8 cellular contexts compared by ENCODE assay signal in genomic region chr19:10870955-10871603, GRCh38. TPM values are rescaled to one million over a fixed set of nuclear protein-coding genes. Genes with fewer than 3 reads are reported as not detected.
DNase-seq lines count a peak whose midpoint lies in the region; ATAC-seq and TF ChIP-seq lines count a peak whose summit lies in the region.

TSS of gene CARM1 (plus strand) at chr19:10871553. CDS start at chr19:10871703, 150 bp downstream.

- H2AFZ ChIP-seq in Loucy (ENCODE audit: low read length): peak within 1 kb of the TSS; percentile 88

- no peaks in the 10 kb centered on the region for H3K27me3 ChIP-seq in H7 (ENCODE audit: control insufficient read depth, insufficient read depth, low read length)
- H3K27me3 ChIP-seq in Loucy (ENCODE audit: insufficient read depth, low read length, poor library complexity, severe bottlenecking): no peaks in the 10 kb centered on the region
- H3K27me3 ChIP-seq in RWPE2 (ENCODE audit: insufficient read depth, poor library complexity, severe bottlenecking): no peaks in the 10 kb centered on the region

- H3K9me3 ChIP-seq in Loucy (ENCODE audit: insufficient read depth, low read depth, low read length) (no peaks in the 10 kb centered on the region), RWPE2 (ENCODE audit: severe bottlenecking) (no peaks in the 10 kb centered on the region)

- no peaks in the 10 kb centered on the region for H3F3A ChIP-seq in Loucy (ENCODE audit: low read depth)

- DNase-seq in ELR (ENCODE audit: low read depth) (peak; percentile 97), H7 (peak; percentile 100), RWPE2 (ENCODE audit: low spot score) (peak; percentile 96), fibroblast of mammary gland (ENCODE audit: low read depth) (peak; percentile 96)
- DNase-seq in activated T-helper 2 cell treated with anti-CD3 and anti-CD28 coated beads, Interferon-gamma antibody, Interleukin-2, Interleukin-4, amounts not matched to agents 10 μg/mL and 5 μg/mL and 100 μg/mL, durations not matched to agents 14 hours and 24 hours and 36 hours (ENCODE audit: low spot score): peak; percentile 97
- peak; percentile 99 for DNase-seq in natural killer cell treated with Interleukin-12 subunit alpha and Interleukin-12 subunit beta and Interleukin-15 and Interleukin-18, amount 100 ng/mL, for 72 hours (ENCODE audit: low spot score)
- peak; percentile 97 for DNase-seq in stimulated activated naive CD4-positive, alpha-beta T cell treated with Interleukin-2 at 50 U/mL for 16 hours (lab: John Stamatoyannopoulos, UW)

- H3K27ac ChIP-seq in RWPE2 (ENCODE audit: poor library complexity, severe bottlenecking): peak within 1 kb of the TSS; percentile 74

- H3K36me3 ChIP-seq in H7 (replicated peaks; ENCODE audit: control insufficient read depth, insufficient read depth, low read length) (no peaks in the 10 kb centered on the region), Loucy (ENCODE audit: insufficient read depth, low read length) (no peaks in the 10 kb centered on the region), RWPE2 (ENCODE audit: low read depth) (peaks cover 4% of the 10 kb centered on the region; the same call in 1 of the 2 replicates)

- H3K27me3 Mint-ChIP-seq in activated T-helper 2 cell treated with anti-CD3 and anti-CD28 coated beads, Interferon-gamma antibody, Interleukin-2, Interleukin-4, amounts not matched to agents 10 μg/mL and 5 μg/mL and 100 μg/mL, durations not matched to agents 14 hours and 24 hours and 36 hours (ENCODE audit: low read depth): no peaks in the 10 kb centered on the region
- H3K27me3 Mint-ChIP-seq in natural killer cell treated with Interleukin-12 subunit alpha and Interleukin-12 subunit beta and Interleukin-15 and Interleukin-18, amount 100 ng/mL, for 72 hours: no peaks in the 10 kb centered on the region

- H3K9me3 Mint-ChIP-seq in activated T-helper 2 cell treated with anti-CD3 and anti-CD28 coated beads, Interferon-gamma antibody, Interleukin-2, Interleukin-4, amounts not matched to agents 10 μg/mL and 5 μg/mL and 100 μg/mL, durations not matched to agents 14 hours and 24 hours and 36 hours: no peaks in the 10 kb centered on the region
- H3K9me3 Mint-ChIP-seq in natural killer cell treated with Interleukin-12 subunit alpha and Interleukin-12 subunit beta and Interleukin-15 and Interleukin-18, amount 100 ng/mL, for 72 hours: no peaks in the 10 kb centered on the region

- peak within 1 kb of the TSS; percentile 89 for H3K4me3 Mint-ChIP-seq in activated T-helper 2 cell treated with anti-CD3 and anti-CD28 coated beads, Interferon-gamma antibody, Interleukin-2, Interleukin-4, amounts not matched to agents 10 μg/mL and 5 μg/mL and 100 μg/mL, durations not matched to agents 14 hours and 24 hours and 36 hours (ENCODE audit: low read depth)
- peak within 1 kb of the TSS; percentile 89 for H3K4me3 Mint-ChIP-seq in natural killer cell treated with Interleukin-12 subunit alpha and Interleukin-12 subunit beta and Interleukin-15 and Interleukin-18, amount 100 ng/mL, for 72 hours

- no peaks in the 10 kb centered on the region for H3K9me2 ChIP-seq in Loucy (replicated peaks; ENCODE audit: low read depth, low read length)

- peak; percentile 83 for ATAC-seq in RWPE2 (ENCODE audit: low read depth)
- ATAC-seq in natural killer cell treated with Interleukin-12 subunit alpha and Interleukin-12 subunit beta and Interleukin-15 and Interleukin-18, amount 100 ng/mL, for 72 hours: peak; percentile 95

- peak within 1 kb of the TSS; percentile 95 for H3K27ac Mint-ChIP-seq in activated T-helper 2 cell treated with anti-CD3 and anti-CD28 coated beads, Interferon-gamma antibody, Interleukin-2, Interleukin-4, amounts not matched to agents 10 μg/mL and 5 μg/mL and 100 μg/mL, durations not matched to agents 14 hours and 24 hours and 36 hours
- peak within 1 kb of the TSS; percentile 85 to 90 for H3K27ac Mint-ChIP-seq in natural killer cell treated with Interleukin-12 subunit alpha and Interleukin-12 subunit beta and Interleukin-15 and Interleukin-18, amount 100 ng/mL, for 72 hours

- intact Hi-C loops in activated T-helper 2 cell treated with anti-CD3 and anti-CD28 coated beads, Interferon-gamma antibody, Interleukin-2, Interleukin-4, amounts not matched to agents 10 μg/mL and 5 μg/mL and 100 μg/mL, durations not matched to agents 14 hours and 24 hours and 36 hours (cut with micrococcal nuclease): loop anchor here (1.0 to 2.0 kb wide), 3 partner anchors 35 to 564 kb away; partner anchors contain the start of genes ODAD3, PRKCSH, TIMM29 and TMED1

- peak; percentile 32; the same call in 1 of the 2 replicates for TF ChIP-seq CTCF in Loucy (conservative IDR thresholded peaks at IDR 0.05; ENCODE audit: low read length)
- peak; percentile 85 for TF ChIP-seq CTCF in RWPE2 (IDR thresholded peaks at IDR 0.05; ENCODE audit: poor library complexity, severe bottlenecking)
- TF ChIP-seq CTCF in fibroblast of mammary gland (conservative IDR thresholded peaks at IDR 0.05; ENCODE audit: control insufficient read depth, insufficient read depth, low read depth, low read length): no peak

- H3K4me2 ChIP-seq in Loucy (ENCODE audit: low read depth, low read length, poor library complexity, severe bottlenecking): peak within 1 kb of the TSS; percentile 100

- H3K9ac ChIP-seq in Loucy (ENCODE audit: low read depth, low read length, poor library complexity, severe bottlenecking): peak within 1 kb of the TSS; percentile 86

- peaks cover 38% of the 10 kb centered on the region for H3K79me2 ChIP-seq in Loucy (ENCODE audit: insufficient read depth, low read length)

- H3K4me1 ChIP-seq in Loucy (ENCODE audit: insufficient read depth, low read length, poor library complexity, severe bottlenecking) (peaks cover 11% of the 10 kb centered on the region), RWPE2 (ENCODE audit: insufficient read depth, poor library complexity, severe bottlenecking) (peaks cover 6% of the 10 kb centered on the region)

- peaks cover 11% of the 10 kb centered on the region for H3K36me3 Mint-ChIP-seq in activated T-helper 2 cell treated with anti-CD3 and anti-CD28 coated beads, Interferon-gamma antibody, Interleukin-2, Interleukin-4, amounts not matched to agents 10 μg/mL and 5 μg/mL and 100 μg/mL, durations not matched to agents 14 hours and 24 hours and 36 hours (ENCODE audit: low read depth)
- no peaks in the 10 kb centered on the region for H3K36me3 Mint-ChIP-seq in natural killer cell treated with Interleukin-12 subunit alpha and Interleukin-12 subunit beta and Interleukin-15 and Interleukin-18, amount 100 ng/mL, for 72 hours

- H3K4me1 Mint-ChIP-seq in activated T-helper 2 cell treated with anti-CD3 and anti-CD28 coated beads, Interferon-gamma antibody, Interleukin-2, Interleukin-4, amounts not matched to agents 10 μg/mL and 5 μg/mL and 100 μg/mL, durations not matched to agents 14 hours and 24 hours and 36 hours (ENCODE audit: low read depth): peaks cover 21% of the 10 kb centered on the region
- peaks cover 21 to 27% of the 10 kb centered on the region in 2 donors for H3K4me1 Mint-ChIP-seq in natural killer cell treated with Interleukin-12 subunit alpha and Interleukin-12 subunit beta and Interleukin-15 and Interleukin-18, amount 100 ng/mL, for 72 hours (ENCODE audit: low read depth in 2 of 2)

- H3K4me3 ChIP-seq in H7 (ENCODE audit: insufficient read depth, low read depth, low read length) (peak within 1 kb of the TSS; percentile 72), Loucy (ENCODE audit: low read length, poor library complexity, severe bottlenecking) (peak within 1 kb of the TSS; percentile 99), RWPE2 (ENCODE audit: severe bottlenecking) (peak within 1 kb of the TSS; percentile 100), fibroblast of mammary gland (ENCODE audit: control insufficient read depth, low read depth, low read length) (peak within 1 kb of the TSS; percentile 89)

- peaks cover 12% of the 10 kb centered on the region for H4K20me1 ChIP-seq in Loucy (ENCODE audit: insufficient read depth, low read length, poor library complexity, severe bottlenecking)

RNA-seq across cellular contexts. Expression of gene CARM1, which starts in this region (rescaled TPM):
- 117 and 151 TPM in 2 replicates for total RNA-seq in H7 (2014; rRNA removed; shearing (Covaris generic))
- total RNA-seq in activated T-helper 2 cell treated with anti-CD3 and anti-CD28 coated beads, Interferon-gamma antibody, Interleukin-2, Interleukin-4, amounts not matched to agents 10 μg/mL and 5 μg/mL and 100 μg/mL, durations not matched to agents 14 hours and 24 hours and 36 hours: 87.5 and 89.3 TPM in 2 replicates
- 10 to 100 TPM; 48.4 to 60.0 TPM for total RNA-seq in natural killer cell treated with Interleukin-12 subunit alpha and Interleukin-12 subunit beta and Interleukin-15 and Interleukin-18, amount 100 ng/mL, for 72 hours

Comparison
In these comparisons a context has a peak if more than half of its experiments do, and no peak if none do; other contexts are left out.
1. Peak in every context shown above with its lines: DNase-seq, ATAC-seq, H3K4me3 ChIP-seq and H3K27ac ChIP-seq.